In genomic region chr12:57229634-57230380, GRCh38 we compare ENCODE assay signal across 8 cellular contexts. TPM values are rescaled to one million over a fixed set of nuclear protein-coding genes. Genes with fewer than 3 reads are reported as not detected.
A peak's percentile ranks its signal among the peaks of the same experiment; 100 is the strongest.
DNase-seq lines count a peak whose midpoint lies in the region; ATAC-seq, FAIRE-seq and TF ChIP-seq lines count a peak whose summit lies in the region.

TSS of gene SHMT2 (plus strand) at chr12:57229711. CDS start at chr12:57229779, 68 bp downstream.

- peaks cover 3 to 36% (median 25%) of the 10 kb centered on the region in 4 donors for H3K27me3 ChIP-seq in esophagus muscularis mucosa
- peaks cover 18 to 24% of the 10 kb centered on the region in 2 donors for H3K27me3 ChIP-seq in muscle layer of colon (ENCODE audit: control insufficient read depth in 1 of 2, insufficient read depth in 2 of 2, low read length in 2 of 2)

- DNase-seq in D721Med (ENCODE audit: insufficient read length, low spot score) = peak; percentile 98
- DNase-seq in KG1 (lab: John Stamatoyannopoulos, UW) = peak; percentile 53
- peak; percentile 86 for DNase-seq in activated T-cell treated with anti-CD3 and anti-CD28 coated beads, Interleukin-2, amount 50 U/mL, for 1 hour
- DNase-seq in esophagus muscularis mucosa (ENCODE audit: extremely low spot score) = peak; percentile 97
- DNase-seq in stimulated activated CD8-positive, alpha-beta memory T cell treated with anti-CD3 and anti-CD28 coated beads, Interleukin-7, amount 100 ng/mL, for 1 hour (ENCODE audit: low read depth in 2 of 2) = peak; percentile 78 to 80

- ATAC-seq in GM21528 (IDR thresholded peaks at IDR 0.05; ENCODE audit: low FRiP score, unreplicated experiment) = peak; percentile 63

- FAIRE-seq in D721Med (lab: Jason Lieb, UNC) = peak; percentile 46

- TF ChIP-seq POLR2A in esophagus muscularis mucosa (IDR thresholded peaks at IDR 0.05; ENCODE audit: low read depth) = no peak

- intact Hi-C loops in esophagus muscularis mucosa (cut with DNase I) = no loop called here

- whole genome bisulfite sequencing in esophagus muscularis mucosa = 2% methylated on average over 24 of the region's 42 CpGs

- H3K4me3 ChIP-seq in esophagus muscularis mucosa (peak within 1 kb of the TSS; percentile 57 to 65 (median 62)), muscle layer of colon (ENCODE audit: low read depth in 1 of 2, low read length in 2 of 2) (peak within 1 kb of the TSS; percentile 71 to 73)

- TF ChIP-seq EP300 in esophagus muscularis mucosa (IDR thresholded peaks at IDR 0.05) = no peak

- H3K36me3 ChIP-seq in esophagus muscularis mucosa (peaks cover 30 to 39% (median 37%) of the 10 kb centered on the region in 4 donors), muscle layer of colon (ENCODE audit: insufficient read depth, low read length) (peaks cover 31% of the 10 kb centered on the region)

- no peak for TF ChIP-seq CTCF in D721Med (IDR thresholded peaks at IDR 0.05; ENCODE audit: insufficient read depth, missing control alignments)
- peak in 1 of 3 experiments; percentile 50 for TF ChIP-seq CTCF in esophagus muscularis mucosa (IDR thresholded peaks at IDR 0.05)

- H3K9me3 ChIP-seq in esophagus muscularis mucosa (no peaks in the 10 kb centered on the region), muscle layer of colon (ENCODE audit: low read length) (no peaks in the 10 kb centered on the region)

- peak within 1 kb of the TSS; percentile 55 to 71 (median 68) for H3K27ac ChIP-seq in esophagus muscularis mucosa (replicated peaks in 1 of 4)
- peak within 1 kb of the TSS; percentile 73 for H3K27ac ChIP-seq in muscle layer of colon (ENCODE audit: low read depth, low read length)

- H3K9ac ChIP-seq in muscle layer of colon (ENCODE audit: low read length) = peak within 1 kb of the TSS; percentile 18

- H3K4me1 ChIP-seq in esophagus muscularis mucosa = peaks cover 21 to 46% (median 42%) of the 10 kb centered on the region in 4 donors
- H3K4me1 ChIP-seq in muscle layer of colon (ENCODE audit: insufficient read depth, low read length) = peaks cover 14% of the 10 kb centered on the region

TF ChIP-seq in PFSK-1, 5 proteins besides CTCF, POLR2A, EP300 and RAD21:
- TF ChIP-seq TAF1 (IDR thresholded peaks at IDR 0.05; ENCODE audit: borderline replicate concordance, insufficient read depth, low read length) (peak; percentile 69; the same call in 1 of the 2 replicates), FOXP2 (optimal IDR thresholded peaks at IDR 0.05; ENCODE audit: borderline replicate concordance, extremely low read depth, extremely low read length, insufficient read depth) (no peak), SIN3A (IDR thresholded peaks at IDR 0.05; ENCODE audit: borderline replicate concordance, insufficient read depth, low read length) (0 out of 2 replicates have a peak, but pooled peaks have one; percentile 1), POLR2AphosphoS5 (IDR thresholded peaks at IDR 0.05; ENCODE audit: low read depth, low read length) (peak; percentile 85)
TF ChIP-seq in PFSK-1: peak in this region for 3.

RNA-seq across cellular contexts. Expression of gene SHMT2, which starts in this region (rescaled TPM):
- 1,038 TPM for polyA plus RNA-seq in PFSK-1 (2012; ENCODE audit: insufficient read length, low read depth)
- 10 to 100 TPM; 22.8 to 60.4 (median 34.6) TPM for total RNA-seq in esophagus muscularis mucosa

Comparison
In these comparisons a context has a peak if more than half of its experiments do, and no peak if none do; other contexts are left out.
1. Peak in every context shown above with its lines: DNase-seq, ATAC-seq, H3K4me3 ChIP-seq and H3K27ac ChIP-seq.